In the genomic region with DNA sequence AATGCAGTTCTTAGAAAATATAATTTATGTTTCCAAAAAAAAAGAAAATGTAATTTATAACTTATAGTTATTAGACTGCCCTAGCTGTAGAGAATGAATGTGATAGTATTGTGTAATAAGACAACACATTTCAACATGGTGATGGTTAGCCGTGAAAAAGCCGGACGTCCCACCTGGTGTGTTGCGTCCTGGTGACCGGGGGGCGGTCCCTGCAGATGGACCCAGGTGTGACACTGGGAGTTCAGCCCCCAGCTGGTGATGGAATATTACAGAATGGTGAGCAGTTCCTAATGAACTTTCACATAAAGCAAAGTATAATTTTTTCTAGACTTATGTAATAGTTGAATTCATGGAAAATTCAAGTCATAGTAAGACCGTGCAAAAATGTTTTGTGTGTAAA, we compare ENCODE assay signal across 16 cellular contexts.
A peak's percentile ranks its signal among the peaks of the same experiment; 100 is the strongest.
DNase-seq lines count a peak whose midpoint lies in the region; ATAC-seq and TF ChIP-seq lines count a peak whose summit lies in the region.
"Had no signal": no experiment of that assay in that cellular context is flagged by ENCODE, and none has a peak within 500 bp of the region (broad histone marks: within the 10 kb centered on the region; RNA-seq: fewer than 3 reads in every experiment).

No MANE protein-coding gene starts in this region.

- intact Hi-C loops in activated CD4-positive, alpha-beta memory T cell treated with anti-CD3 and anti-CD28 coated beads for 36 hours (cut with micrococcal nuclease), result no loop called here
- intact Hi-C loops in CD4-positive, alpha-beta memory T cell (cut with micrococcal nuclease), result no loop called here
- intact Hi-C loops in breast epithelium (cut with DNase I; ENCODE audit: low total_unique reads), result no loop called here

- peaks cover 45% of the 10 kb centered on the region for H3K4me1 Mint-ChIP-seq in activated CD4-positive, alpha-beta memory T cell treated with anti-CD3 and anti-CD28 coated beads, Interleukin-2, amount 10 ng/mL, durations not matched to agents 7 days and 5 days
- H3K4me1 Mint-ChIP-seq in activated CD4-positive, alpha-beta memory T cell treated with anti-CD3 and anti-CD28 coated beads for 36 hours (ENCODE audit: low read depth), result peaks cover 50% of the 10 kb centered on the region
- H3K4me1 Mint-ChIP-seq in CD4-positive, alpha-beta memory T cell, result peaks cover 9 to 33% (median 22%) of the 10 kb centered on the region in 4 donors
- H3K4me1 Mint-ChIP-seq in central memory CD8-positive, alpha-beta T cell, result peaks cover 53% of the 10 kb centered on the region
- H3K4me1 Mint-ChIP-seq in naive thymus-derived CD8-positive, alpha-beta T cell, result peaks cover 9 to 59% (median 20%) of the 10 kb centered on the region in 4 donors

- no peaks in the 10 kb centered on the region for H3K27me3 Mint-ChIP-seq in activated CD4-positive, alpha-beta memory T cell treated with anti-CD3 and anti-CD28 coated beads, Interleukin-2, amount 10 ng/mL, durations not matched to agents 7 days and 5 days
- H3K27me3 Mint-ChIP-seq in activated CD4-positive, alpha-beta memory T cell treated with anti-CD3 and anti-CD28 coated beads for 36 hours, result no peaks in the 10 kb centered on the region
- H3K27me3 Mint-ChIP-seq in CD4-positive, alpha-beta memory T cell, result no peaks in the 10 kb centered on the region
- no peaks in the 10 kb centered on the region for H3K27me3 Mint-ChIP-seq in central memory CD8-positive, alpha-beta T cell
- no peaks in the 10 kb centered on the region for H3K27me3 Mint-ChIP-seq in naive thymus-derived CD8-positive, alpha-beta T cell
- H3K27me3 Mint-ChIP-seq: IgD-negative memory B cell had no signal

- H3K27me3 ChIP-seq in CD4-positive, alpha-beta memory T cell (ENCODE audit: insufficient read depth, low read length), result no peaks in the 10 kb centered on the region
- H3K27me3 ChIP-seq in breast epithelium, result no peaks in the 10 kb centered on the region

- H3K4me3 Mint-ChIP-seq in activated CD4-positive, alpha-beta memory T cell treated with anti-CD3 and anti-CD28 coated beads, Interleukin-2, amount 10 ng/mL, durations not matched to agents 7 days and 5 days, result no peak overlapping the region
- H3K4me3 Mint-ChIP-seq in activated CD4-positive, alpha-beta memory T cell treated with anti-CD3 and anti-CD28 coated beads for 36 hours, result no peak overlapping the region
- H3K4me3 Mint-ChIP-seq in CD4-positive, alpha-beta memory T cell, result no peak overlapping the region
- H3K4me3 Mint-ChIP-seq in central memory CD8-positive, alpha-beta T cell, result no peak overlapping the region
- no peak overlapping the region for H3K4me3 Mint-ChIP-seq in naive thymus-derived CD8-positive, alpha-beta T cell
- H3K4me3 Mint-ChIP-seq: IgD-negative memory B cell had no signal

- TF ChIP-seq CTCF in breast epithelium (IDR thresholded peaks at IDR 0.05), result no peak

- TF ChIP-seq POLR2A in breast epithelium (IDR thresholded peaks at IDR 0.05), result no peak

- no peaks in the 10 kb centered on the region for H3K9me3 Mint-ChIP-seq in activated CD4-positive, alpha-beta memory T cell treated with anti-CD3 and anti-CD28 coated beads, Interleukin-2, amount 10 ng/mL, durations not matched to agents 7 days and 5 days
- H3K9me3 Mint-ChIP-seq in activated CD4-positive, alpha-beta memory T cell treated with anti-CD3 and anti-CD28 coated beads for 36 hours, result no peaks in the 10 kb centered on the region
- H3K9me3 Mint-ChIP-seq in CD4-positive, alpha-beta memory T cell, result no peaks in the 10 kb centered on the region
- no peaks in the 10 kb centered on the region for H3K9me3 Mint-ChIP-seq in central memory CD8-positive, alpha-beta T cell
- no peaks in the 10 kb centered on the region for H3K9me3 Mint-ChIP-seq in naive thymus-derived CD8-positive, alpha-beta T cell
- H3K9me3 Mint-ChIP-seq: IgD-negative memory B cell had no signal

- no peak overlapping the region for H3K4me3 ChIP-seq in CD4-positive, alpha-beta memory T cell (ENCODE audit: low read length in 2 of 2)
- H3K4me3 ChIP-seq in breast epithelium, result no peak overlapping the region
- H3K4me3 ChIP-seq: PC-9, SK-N-MC had no signal

- CTCF ChIA-PET in activated CD4-positive, alpha-beta memory T cell treated with anti-CD3 and anti-CD28 coated beads, Interleukin-2, amount 10 ng/mL, durations not matched to agents 7 days and 5 days (lab: Charles Lee), result no interaction called here
- CTCF ChIA-PET in activated CD4-positive, alpha-beta memory T cell treated with anti-CD3 and anti-CD28 coated beads for 36 hours (lab: Charles Lee), result no interaction called here
- CTCF ChIA-PET in CD4-positive, alpha-beta memory T cell (lab: Charles Lee; ENCODE audit: partially characterized antibody), result no interaction called here

- H3K9me3 ChIP-seq in CD4-positive, alpha-beta memory T cell (ENCODE audit: control insufficient read depth in 1 of 2, low read length in 2 of 2), result no peaks in the 10 kb centered on the region
- no peaks in the 10 kb centered on the region for H3K9me3 ChIP-seq in breast epithelium

- DNase-seq in activated CD4-positive, alpha-beta memory T cell treated with anti-CD3 and anti-CD28 coated beads, Interleukin-2, amount 10 ng/mL, durations not matched to agents 7 days and 5 days, result peak; percentile 9
- DNase-seq in activated CD4-positive, alpha-beta memory T cell treated with anti-CD3 and anti-CD28 coated beads for 36 hours, result no peak
- DNase-seq in CD4-positive, alpha-beta memory T cell, result no peak
- no peak for DNase-seq in central memory CD8-positive, alpha-beta T cell (ENCODE audit: low spot score in 2 of 2)
- DNase-seq in naive thymus-derived CD8-positive, alpha-beta T cell, result no peak
- DNase-seq in breast epithelium (ENCODE audit: low spot score in 2 of 2) (no peak), T-helper 9 cell (no peak)
- DNase-seq: NCI-H1048; NCI-H1694; NCI-H345; NCI-H69; NK-92 treated with Interleukin-12 subunit alpha and Interleukin-12 subunit beta, amount 100 ng/mL, for 24 hours; PC-9 had no signal

- no peak for ATAC-seq in central memory CD8-positive, alpha-beta T cell (replicated peaks; ENCODE audit: extremely low read depth, poor library complexity, severe bottlenecking)
- no peak for ATAC-seq in naive thymus-derived CD8-positive, alpha-beta T cell
- no peak for ATAC-seq in GM21390 (IDR thresholded peaks at IDR 0.05; ENCODE audit: unreplicated experiment)

- peaks cover 23% of the 10 kb centered on the region for H3K36me3 ChIP-seq in CD4-positive, alpha-beta memory T cell (ENCODE audit: insufficient read depth, low read length)
- no peaks in the 10 kb centered on the region for H3K36me3 ChIP-seq in breast epithelium

- no peak overlapping the region for H3K27ac Mint-ChIP-seq in activated CD4-positive, alpha-beta memory T cell treated with anti-CD3 and anti-CD28 coated beads, Interleukin-2, amount 10 ng/mL, durations not matched to agents 7 days and 5 days
- H3K27ac Mint-ChIP-seq in activated CD4-positive, alpha-beta memory T cell treated with anti-CD3 and anti-CD28 coated beads for 36 hours, result no peak overlapping the region
- peak overlapping the region in 4 of 7 donors; percentile 37 to 84 (median 52) for H3K27ac Mint-ChIP-seq in CD4-positive, alpha-beta memory T cell
- H3K27ac Mint-ChIP-seq in central memory CD8-positive, alpha-beta T cell (ENCODE audit: low read depth), result peak overlapping the region; percentile 93
- peak overlapping the region in 6 of 10 donors; percentile 27 to 93 (median 70) for H3K27ac Mint-ChIP-seq in naive thymus-derived CD8-positive, alpha-beta T cell
- H3K27ac Mint-ChIP-seq: IgD-negative memory B cell had no signal

- peaks cover 3% of the 10 kb centered on the region for H3K4me1 ChIP-seq in CD4-positive, alpha-beta memory T cell (ENCODE audit: insufficient read depth, low read length)
- H3K4me1 ChIP-seq in breast epithelium, result no peaks in the 10 kb centered on the region

- POLR2A ChIA-PET in activated CD4-positive, alpha-beta memory T cell treated with anti-CD3 and anti-CD28 coated beads, Interleukin-2, amount 10 ng/mL, durations not matched to agents 7 days and 5 days (lab: Charles Lee), result no interaction called here
- POLR2A ChIA-PET in activated CD4-positive, alpha-beta memory T cell treated with anti-CD3 and anti-CD28 coated beads for 36 hours (lab: Charles Lee), result no interaction called here
- POLR2A ChIA-PET in CD4-positive, alpha-beta memory T cell (lab: Charles Lee; ENCODE audit: partially characterized antibody), result no interaction called here
- POLR2A ChIA-PET in naive thymus-derived CD8-positive, alpha-beta T cell (lab: Charles Lee), result no interaction called here

- H3K27ac ChIP-seq in CD4-positive, alpha-beta memory T cell (ENCODE audit: low read depth, low read length), result no peak overlapping the region
- no peak overlapping the region for H3K27ac ChIP-seq in breast epithelium
- H3K27ac ChIP-seq: PC-9, SK-N-MC had no signal

- peaks cover 56% of the 10 kb centered on the region for H3K36me3 Mint-ChIP-seq in activated CD4-positive, alpha-beta memory T cell treated with anti-CD3 and anti-CD28 coated beads, Interleukin-2, amount 10 ng/mL, durations not matched to agents 7 days and 5 days (ENCODE audit: low read depth)
- peaks cover 52% of the 10 kb centered on the region for H3K36me3 Mint-ChIP-seq in activated CD4-positive, alpha-beta memory T cell treated with anti-CD3 and anti-CD28 coated beads for 36 hours
- H3K36me3 Mint-ChIP-seq in CD4-positive, alpha-beta memory T cell, result peaks cover 30 to 47% of the 10 kb centered on the region in 2 donors
- peaks cover 37% of the 10 kb centered on the region for H3K36me3 Mint-ChIP-seq in central memory CD8-positive, alpha-beta T cell (ENCODE audit: insufficient read depth)
- H3K36me3 Mint-ChIP-seq in naive thymus-derived CD8-positive, alpha-beta T cell, result peaks cover 0 to 58% (median 15%) of the 10 kb centered on the region in 3 donors
- H3K36me3 Mint-ChIP-seq: IgD-negative memory B cell had no signal

Comparison
In these comparisons a context has a peak if more than half of its experiments do, and no peak if none do; other contexts are left out.
1. H3K27ac Mint-ChIP-seq: peak in CD4-positive, alpha-beta memory T cell (4 of 7), central memory CD8-positive, alpha-beta T cell (single experiment) and naive thymus-derived CD8-positive, alpha-beta T cell (6 of 10); none in activated CD4-positive, alpha-beta memory T cell treated with anti-CD3 and anti-CD28 coated beads, Interleukin-2, amount 10 ng/mL, durations not matched to agents 7 days and 5 days (single experiment) and activated CD4-positive, alpha-beta memory T cell treated with anti-CD3 and anti-CD28 coated beads for 36 hours (single experiment).